In the genomic region with DNA sequence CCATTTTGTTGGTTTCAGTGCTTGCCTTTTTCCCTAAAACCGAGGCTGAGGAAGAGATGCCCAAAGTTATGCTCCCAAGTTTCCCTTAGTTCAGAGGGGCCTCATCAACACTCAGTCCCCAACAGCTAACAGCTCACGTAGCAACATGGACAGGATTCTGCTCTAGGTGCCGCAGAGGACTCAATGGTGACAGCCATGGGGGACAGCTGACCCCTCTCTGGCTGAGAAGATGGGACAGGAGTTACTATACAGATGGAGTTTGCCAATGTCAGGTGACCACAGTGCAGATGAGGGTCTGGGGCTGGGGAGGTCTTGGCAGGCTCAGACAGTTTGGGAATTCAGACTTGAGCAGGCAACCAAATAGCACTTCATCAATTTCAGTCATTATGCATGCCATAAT, we compare ENCODE assay signal across 20 cellular contexts.
"Had no signal": no experiment of that assay in that cellular context is flagged by ENCODE, and none has a peak within 500 bp of the region (broad histone marks: within the 10 kb centered on the region; RNA-seq: fewer than 3 reads in every experiment).

No MANE protein-coding gene starts in this region.

- H3K9me3 Mint-ChIP-seq: memory B cell; natural killer cell treated with Interleukin-12 subunit alpha and Interleukin-12 subunit beta and Interleukin-15 and Interleukin-18, amount 100 ng/mL, for 72 hours had no signal

- H3K27me3 ChIP-seq: colonic mucosa, pancreas, right lobe of liver had no signal

- H3K36me3 Mint-ChIP-seq: memory B cell; natural killer cell treated with Interleukin-12 subunit alpha and Interleukin-12 subunit beta and Interleukin-15 and Interleukin-18, amount 100 ng/mL, for 72 hours; neural progenitor cell had no signal

- H3K27ac ChIP-seq: colonic mucosa, heart left ventricle, left lung, lower lobe of right lung, neural progenitor cell, pancreas, right lobe of liver had no signal

- H3K4me3 Mint-ChIP-seq: memory B cell; natural killer cell treated with Interleukin-12 subunit alpha and Interleukin-12 subunit beta and Interleukin-15 and Interleukin-18, amount 100 ng/mL, for 72 hours; neural progenitor cell had no signal

- H3K4me1 ChIP-seq: colonic mucosa, heart left ventricle, left lung, lower lobe of right lung, neural progenitor cell, pancreas, right lobe of liver had no signal

- H3K27ac Mint-ChIP-seq: memory B cell; natural killer cell treated with Interleukin-12 subunit alpha and Interleukin-12 subunit beta and Interleukin-15 and Interleukin-18, amount 100 ng/mL, for 72 hours; neural progenitor cell; progenitor cell of endocrine pancreas had no signal

- DNase-seq: colonic mucosa; effector CD8-positive, alpha-beta T cell; heart left ventricle; hippocampal formation; left lung; lower lobe of right lung; midbrain; nucleus accumbens; pancreas; right lobe of liver; stimulated activated CD4-positive, alpha-beta T cell treated with anti-CD3 and anti-CD28 coated beads, Interleukin-15, amount 100 ng/mL, for 24 hours; stimulated activated CD4-positive, alpha-beta T cell treated with anti-CD3 and anti-CD28 coated beads, Interleukin-1b, Interleukin-23, amount 100 ng/mL, for 48 hours; stimulated activated CD4-positive, alpha-beta T cell treated with anti-CD3 and anti-CD28 coated beads, Interleukin-4, amount 100 ng/mL, for 24 hours; stimulated activated naive CD4-positive, alpha-beta T cell; trophoblast cell had no signal

- H3K9me3 ChIP-seq: colonic mucosa, left lung, lower lobe of right lung, pancreas, right lobe of liver had no signal

- ATAC-seq: esophagus mucosa; heart left ventricle; left lung; lower lobe of right lung; natural killer cell treated with Interleukin-12 subunit alpha and Interleukin-12 subunit beta and Interleukin-15 and Interleukin-18, amount 100 ng/mL, for 72 hours; pancreas; right lobe of liver had no signal

- H3K36me3 ChIP-seq: colonic mucosa, heart left ventricle, left lung, lower lobe of right lung, neural progenitor cell, pancreas, right lobe of liver had no signal

- H3K4me3 ChIP-seq: colonic mucosa, heart left ventricle, left lung, lower lobe of right lung, neural progenitor cell, pancreas, right lobe of liver had no signal

- H3K4me1 Mint-ChIP-seq: memory B cell, neural progenitor cell had no signal
